10 cellular contexts compared by ENCODE assay signal in the genomic region with DNA sequence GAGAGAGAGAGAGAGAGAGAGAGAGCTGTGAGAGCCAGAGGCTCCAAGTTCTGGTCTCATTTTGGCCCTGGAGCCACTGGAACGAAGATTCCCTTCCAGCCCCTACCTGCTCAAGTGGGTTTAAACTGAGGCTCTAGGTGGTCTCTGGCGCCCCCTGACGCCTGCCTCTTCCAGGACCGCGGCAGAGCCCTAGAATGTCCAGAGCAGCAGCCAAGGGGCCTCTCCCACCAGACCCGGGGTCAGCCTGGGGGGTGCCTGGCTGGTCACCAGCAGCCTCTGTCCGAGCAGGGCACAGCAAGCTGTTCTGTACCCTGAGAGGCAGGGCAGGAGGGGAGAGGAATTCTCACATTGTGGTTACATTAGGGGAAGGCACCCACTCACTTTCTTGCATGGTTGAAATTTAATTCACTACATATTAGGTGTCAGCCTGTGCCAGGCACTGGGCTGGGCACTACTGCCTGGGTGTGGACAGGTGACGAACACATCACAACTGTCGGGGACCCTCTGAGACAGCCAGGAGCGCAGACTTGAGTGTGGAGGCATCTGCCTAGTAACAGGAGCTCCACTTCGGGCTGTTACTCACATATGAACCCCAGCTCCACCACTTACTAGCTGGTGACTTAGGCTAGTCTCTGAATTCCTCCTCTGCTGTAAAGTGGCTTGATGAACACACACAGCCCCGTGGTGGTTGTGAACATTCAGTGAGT. TPM values are rescaled to one million over a fixed set of nuclear protein-coding genes. Genes with fewer than 3 reads are reported as not detected.
A peak's percentile ranks its signal among the peaks of the same experiment; 100 is the strongest.
DNase-seq lines count a peak whose midpoint lies in the region; ATAC-seq and TF ChIP-seq lines count a peak whose summit lies in the region.
"Had no signal": no experiment of that assay in that cellular context is flagged by ENCODE, and none has a peak within 500 bp of the region (broad histone marks: within the 10 kb centered on the region; RNA-seq: fewer than 3 reads in every experiment).

No MANE protein-coding gene starts in this region.

- H3K27me3 ChIP-seq in right atrium auricular region = no peaks in the 10 kb centered on the region

- CTCF ChIA-PET in activated CD8-positive, alpha-beta memory T cell treated with anti-CD3 and anti-CD28 coated beads, Interleukin-2, amount 10 ng/mL, durations not matched to agents 7 days and 5 days (lab: Charles Lee) = interaction anchor here (0.6 to 0.7 kb wide), 2 partner anchors 113 to 296 kb away, joined by 3 read pairs; no protein-coding TSS in a partner anchor
- CTCF ChIA-PET in activated CD4-positive, alpha-beta memory T cell treated with anti-CD3 and anti-CD28 coated beads, Interleukin-2, amount 10 ng/mL, durations not matched to agents 7 days and 5 days (lab: Charles Lee) = no interaction called here

- H3K27me3 Mint-ChIP-seq in activated CD8-positive, alpha-beta memory T cell treated with anti-CD3 and anti-CD28 coated beads, Interleukin-2, amount 10 ng/mL, durations not matched to agents 7 days and 5 days = no peaks in the 10 kb centered on the region
- H3K27me3 Mint-ChIP-seq in activated CD4-positive, alpha-beta memory T cell treated with anti-CD3 and anti-CD28 coated beads, Interleukin-2, amount 10 ng/mL, durations not matched to agents 7 days and 5 days = no peaks in the 10 kb centered on the region
- no peaks in the 10 kb centered on the region for H3K27me3 Mint-ChIP-seq in stimulated activated naive CD8-positive, alpha-beta T cell treated with anti-CD3 and anti-CD28 coated beads, Interleukin-15, amount 100 ng/mL, for 72 hours

- no peak overlapping the region for H3K4me3 ChIP-seq in right atrium auricular region

- no peaks in the 10 kb centered on the region for H3K4me1 ChIP-seq in right atrium auricular region
- H3K4me1 ChIP-seq: parathyroid adenoma had no signal

- H3K36me3 ChIP-seq in right atrium auricular region = peaks cover 15% of the 10 kb centered on the region

- H3K4me3 Mint-ChIP-seq in activated CD8-positive, alpha-beta memory T cell treated with anti-CD3 and anti-CD28 coated beads, Interleukin-2, amount 10 ng/mL, durations not matched to agents 7 days and 5 days = no peak overlapping the region
- no peak overlapping the region for H3K4me3 Mint-ChIP-seq in activated CD4-positive, alpha-beta memory T cell treated with anti-CD3 and anti-CD28 coated beads, Interleukin-2, amount 10 ng/mL, durations not matched to agents 7 days and 5 days
- H3K4me3 Mint-ChIP-seq in stimulated activated naive CD8-positive, alpha-beta T cell treated with anti-CD3 and anti-CD28 coated beads, Interleukin-15, amount 100 ng/mL, for 72 hours = no peak overlapping the region

- DNase-seq in activated CD8-positive, alpha-beta memory T cell treated with anti-CD3 and anti-CD28 coated beads, Interleukin-2, amount 10 ng/mL, durations not matched to agents 7 days and 5 days = peak; percentile 40
- DNase-seq in activated CD8-positive, alpha-beta memory T cell treated with anti-CD3 and anti-CD28 coated beads, Interleukin-2, amount 50 U/mL, for 4 hours = no peak
- peak; percentile 14 for DNase-seq in activated CD4-positive, alpha-beta memory T cell treated with anti-CD3 and anti-CD28 coated beads, Interleukin-2, amount 10 ng/mL, durations not matched to agents 7 days and 5 days
- DNase-seq in right atrium auricular region (ENCODE audit: low spot score) (peak; percentile 59), SW480 (ENCODE audit: low spot score) (no peak)
- no peak for DNase-seq in stimulated activated naive CD8-positive, alpha-beta T cell treated with anti-CD3 and anti-CD28 coated beads, Interleukin-15, amount 100 ng/mL, for 72 hours
- no peak for DNase-seq in activated CD4-positive, alpha-beta T cell treated with anti-CD3 and anti-CD28 coated beads, Interleukin-2, amount 50 U/mL, for 4 hours

- POLR2A ChIA-PET in activated CD4-positive, alpha-beta memory T cell treated with anti-CD3 and anti-CD28 coated beads, Interleukin-2, amount 10 ng/mL, durations not matched to agents 7 days and 5 days (lab: Charles Lee) = no interaction called here

- H3K36me3 Mint-ChIP-seq in activated CD8-positive, alpha-beta memory T cell treated with anti-CD3 and anti-CD28 coated beads, Interleukin-2, amount 10 ng/mL, durations not matched to agents 7 days and 5 days = no peaks in the 10 kb centered on the region
- no peaks in the 10 kb centered on the region for H3K36me3 Mint-ChIP-seq in activated CD4-positive, alpha-beta memory T cell treated with anti-CD3 and anti-CD28 coated beads, Interleukin-2, amount 10 ng/mL, durations not matched to agents 7 days and 5 days (ENCODE audit: low read depth)

- no peaks in the 10 kb centered on the region for H3K9me3 Mint-ChIP-seq in activated CD8-positive, alpha-beta memory T cell treated with anti-CD3 and anti-CD28 coated beads, Interleukin-2, amount 10 ng/mL, durations not matched to agents 7 days and 5 days (ENCODE audit: low read depth)
- H3K9me3 Mint-ChIP-seq in activated CD4-positive, alpha-beta memory T cell treated with anti-CD3 and anti-CD28 coated beads, Interleukin-2, amount 10 ng/mL, durations not matched to agents 7 days and 5 days = no peaks in the 10 kb centered on the region
- H3K9me3 Mint-ChIP-seq in stimulated activated naive CD8-positive, alpha-beta T cell treated with anti-CD3 and anti-CD28 coated beads, Interleukin-15, amount 100 ng/mL, for 72 hours = no peaks in the 10 kb centered on the region

- TF ChIP-seq CTCF in right atrium auricular region (IDR thresholded peaks at IDR 0.05) = peak; percentile 50 to 77

- no peak overlapping the region for H3K27ac Mint-ChIP-seq in activated CD8-positive, alpha-beta memory T cell treated with anti-CD3 and anti-CD28 coated beads, Interleukin-2, amount 10 ng/mL, durations not matched to agents 7 days and 5 days
- H3K27ac Mint-ChIP-seq in activated CD4-positive, alpha-beta memory T cell treated with anti-CD3 and anti-CD28 coated beads, Interleukin-2, amount 10 ng/mL, durations not matched to agents 7 days and 5 days = no peak overlapping the region
- H3K27ac Mint-ChIP-seq in stimulated activated naive CD8-positive, alpha-beta T cell treated with anti-CD3 and anti-CD28 coated beads, Interleukin-15, amount 100 ng/mL, for 72 hours = peak overlapping the region in 1 of 2 donors; percentile 92

- no peaks in the 10 kb centered on the region for H3K9me3 ChIP-seq in right atrium auricular region

- no peak overlapping the region for H3K27ac ChIP-seq in right atrium auricular region
- H3K27ac ChIP-seq: parathyroid adenoma had no signal

- H3K4me1 Mint-ChIP-seq in activated CD8-positive, alpha-beta memory T cell treated with anti-CD3 and anti-CD28 coated beads, Interleukin-2, amount 10 ng/mL, durations not matched to agents 7 days and 5 days = peaks cover 4% of the 10 kb centered on the region
- H3K4me1 Mint-ChIP-seq in activated CD4-positive, alpha-beta memory T cell treated with anti-CD3 and anti-CD28 coated beads, Interleukin-2, amount 10 ng/mL, durations not matched to agents 7 days and 5 days = no peaks in the 10 kb centered on the region
- no peaks in the 10 kb centered on the region for H3K4me1 Mint-ChIP-seq in stimulated activated naive CD8-positive, alpha-beta T cell treated with anti-CD3 and anti-CD28 coated beads, Interleukin-15, amount 100 ng/mL, for 72 hours

- peak; percentile 30 for ATAC-seq in activated CD8-positive, alpha-beta memory T cell treated with anti-CD3 and anti-CD28 coated beads, Interleukin-2, amount 10 ng/mL, durations not matched to agents 7 days and 5 days
- peak; percentile 46 for ATAC-seq in stimulated activated naive CD8-positive, alpha-beta T cell treated with anti-CD3 and anti-CD28 coated beads, Interleukin-15, amount 100 ng/mL, for 72 hours
- no peak for ATAC-seq in HG03097 (IDR thresholded peaks at IDR 0.05; ENCODE audit: low FRiP score, unreplicated experiment)

RNA-seq across cellular contexts. Expression of gene AMBP, which starts 44.5 kb away (rescaled TPM):
- not detected for total RNA-seq in activated CD8-positive, alpha-beta memory T cell treated with anti-CD3 and anti-CD28 coated beads, Interleukin-2, amount 10 ng/mL, durations not matched to agents 7 days and 5 days
- not detected for total RNA-seq in activated CD4-positive, alpha-beta memory T cell treated with anti-CD3 and anti-CD28 coated beads, Interleukin-2, amount 10 ng/mL, durations not matched to agents 7 days and 5 days
- not detected for total RNA-seq in right atrium auricular region
- total RNA-seq: activated CD8-positive, alpha-beta memory T cell treated with anti-CD3 and anti-CD28 coated beads for 36 hours had no signal

Comparison
In these comparisons a context has a peak if more than half of its experiments do, and no peak if none do; other contexts are left out.
1. DNase-seq: peak in activated CD8-positive, alpha-beta memory T cell treated with anti-CD3 and anti-CD28 coated beads, Interleukin-2, amount 10 ng/mL, durations not matched to agents 7 days and 5 days (single experiment), activated CD4-positive, alpha-beta memory T cell treated with anti-CD3 and anti-CD28 coated beads, Interleukin-2, amount 10 ng/mL, durations not matched to agents 7 days and 5 days (single experiment) and right atrium auricular region (single experiment); none in activated CD8-positive, alpha-beta memory T cell treated with anti-CD3 and anti-CD28 coated beads, Interleukin-2, amount 50 U/mL, for 4 hours (single experiment), stimulated activated naive CD8-positive, alpha-beta T cell treated with anti-CD3 and anti-CD28 coated beads, Interleukin-15, amount 100 ng/mL, for 72 hours (0 of 2), SW480 (single experiment) and activated CD4-positive, alpha-beta T cell treated with anti-CD3 and anti-CD28 coated beads, Interleukin-2, amount 50 U/mL, for 4 hours (0 of 2).